Comparison of ENCODE assay signal across 2 cellular contexts in the genomic region with DNA sequence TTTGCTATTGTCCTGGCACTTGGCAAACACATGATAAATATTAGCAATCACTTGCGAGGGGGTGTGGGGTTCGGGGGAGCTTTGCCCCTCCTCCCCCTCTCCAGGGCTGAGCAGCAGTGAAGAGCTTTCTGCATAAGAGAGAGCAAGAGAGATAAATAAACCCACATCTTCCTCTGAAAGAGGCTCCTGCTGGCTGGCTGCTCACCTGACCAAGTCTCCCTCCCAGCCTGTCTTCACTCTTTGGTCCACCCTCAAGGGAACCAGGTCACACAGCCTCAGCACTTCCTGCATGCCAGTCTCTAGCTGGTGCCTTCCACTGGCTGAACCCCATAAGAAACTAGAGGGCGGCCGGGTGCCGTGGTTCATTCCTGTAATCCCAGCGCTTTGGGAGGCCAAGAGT.
TF ChIP-seq lines count a peak whose summit lies in the region.

No MANE protein-coding gene starts in this region.

TF ChIP-seq in GM23338, 12 proteins besides CTCF, POLR2A, EP300 and RAD21 (continued from another document):
- TF ChIP-seq STAT1 (IDR thresholded peaks at IDR 0.05; ENCODE audit: unreplicated experiment) (no peak), CREB1 (CRISPR knock-in tag; IDR thresholded peaks at IDR 0.05; ENCODE audit: low read depth) (no peak), ZNF331 (CRISPR knock-in tag; IDR thresholded peaks at IDR 0.05; ENCODE audit: low read depth) (no peak), ZNF114 (CRISPR knock-in tag; IDR thresholded peaks at IDR 0.05) (no peak), NANOG (IDR thresholded peaks at IDR 0.05; ENCODE audit: borderline replicate concordance) (no peak), EZH2 (IDR thresholded peaks at IDR 0.05; ENCODE audit: low read depth, unreplicated experiment) (no peak), EZH2phosphoT487 (IDR thresholded peaks at IDR 0.05; ENCODE audit: unreplicated experiment) (no peak), JUNB (IDR thresholded peaks at IDR 0.05; ENCODE audit: unreplicated experiment) (no peak)
- TF ChIP-seq, protein P1, sequence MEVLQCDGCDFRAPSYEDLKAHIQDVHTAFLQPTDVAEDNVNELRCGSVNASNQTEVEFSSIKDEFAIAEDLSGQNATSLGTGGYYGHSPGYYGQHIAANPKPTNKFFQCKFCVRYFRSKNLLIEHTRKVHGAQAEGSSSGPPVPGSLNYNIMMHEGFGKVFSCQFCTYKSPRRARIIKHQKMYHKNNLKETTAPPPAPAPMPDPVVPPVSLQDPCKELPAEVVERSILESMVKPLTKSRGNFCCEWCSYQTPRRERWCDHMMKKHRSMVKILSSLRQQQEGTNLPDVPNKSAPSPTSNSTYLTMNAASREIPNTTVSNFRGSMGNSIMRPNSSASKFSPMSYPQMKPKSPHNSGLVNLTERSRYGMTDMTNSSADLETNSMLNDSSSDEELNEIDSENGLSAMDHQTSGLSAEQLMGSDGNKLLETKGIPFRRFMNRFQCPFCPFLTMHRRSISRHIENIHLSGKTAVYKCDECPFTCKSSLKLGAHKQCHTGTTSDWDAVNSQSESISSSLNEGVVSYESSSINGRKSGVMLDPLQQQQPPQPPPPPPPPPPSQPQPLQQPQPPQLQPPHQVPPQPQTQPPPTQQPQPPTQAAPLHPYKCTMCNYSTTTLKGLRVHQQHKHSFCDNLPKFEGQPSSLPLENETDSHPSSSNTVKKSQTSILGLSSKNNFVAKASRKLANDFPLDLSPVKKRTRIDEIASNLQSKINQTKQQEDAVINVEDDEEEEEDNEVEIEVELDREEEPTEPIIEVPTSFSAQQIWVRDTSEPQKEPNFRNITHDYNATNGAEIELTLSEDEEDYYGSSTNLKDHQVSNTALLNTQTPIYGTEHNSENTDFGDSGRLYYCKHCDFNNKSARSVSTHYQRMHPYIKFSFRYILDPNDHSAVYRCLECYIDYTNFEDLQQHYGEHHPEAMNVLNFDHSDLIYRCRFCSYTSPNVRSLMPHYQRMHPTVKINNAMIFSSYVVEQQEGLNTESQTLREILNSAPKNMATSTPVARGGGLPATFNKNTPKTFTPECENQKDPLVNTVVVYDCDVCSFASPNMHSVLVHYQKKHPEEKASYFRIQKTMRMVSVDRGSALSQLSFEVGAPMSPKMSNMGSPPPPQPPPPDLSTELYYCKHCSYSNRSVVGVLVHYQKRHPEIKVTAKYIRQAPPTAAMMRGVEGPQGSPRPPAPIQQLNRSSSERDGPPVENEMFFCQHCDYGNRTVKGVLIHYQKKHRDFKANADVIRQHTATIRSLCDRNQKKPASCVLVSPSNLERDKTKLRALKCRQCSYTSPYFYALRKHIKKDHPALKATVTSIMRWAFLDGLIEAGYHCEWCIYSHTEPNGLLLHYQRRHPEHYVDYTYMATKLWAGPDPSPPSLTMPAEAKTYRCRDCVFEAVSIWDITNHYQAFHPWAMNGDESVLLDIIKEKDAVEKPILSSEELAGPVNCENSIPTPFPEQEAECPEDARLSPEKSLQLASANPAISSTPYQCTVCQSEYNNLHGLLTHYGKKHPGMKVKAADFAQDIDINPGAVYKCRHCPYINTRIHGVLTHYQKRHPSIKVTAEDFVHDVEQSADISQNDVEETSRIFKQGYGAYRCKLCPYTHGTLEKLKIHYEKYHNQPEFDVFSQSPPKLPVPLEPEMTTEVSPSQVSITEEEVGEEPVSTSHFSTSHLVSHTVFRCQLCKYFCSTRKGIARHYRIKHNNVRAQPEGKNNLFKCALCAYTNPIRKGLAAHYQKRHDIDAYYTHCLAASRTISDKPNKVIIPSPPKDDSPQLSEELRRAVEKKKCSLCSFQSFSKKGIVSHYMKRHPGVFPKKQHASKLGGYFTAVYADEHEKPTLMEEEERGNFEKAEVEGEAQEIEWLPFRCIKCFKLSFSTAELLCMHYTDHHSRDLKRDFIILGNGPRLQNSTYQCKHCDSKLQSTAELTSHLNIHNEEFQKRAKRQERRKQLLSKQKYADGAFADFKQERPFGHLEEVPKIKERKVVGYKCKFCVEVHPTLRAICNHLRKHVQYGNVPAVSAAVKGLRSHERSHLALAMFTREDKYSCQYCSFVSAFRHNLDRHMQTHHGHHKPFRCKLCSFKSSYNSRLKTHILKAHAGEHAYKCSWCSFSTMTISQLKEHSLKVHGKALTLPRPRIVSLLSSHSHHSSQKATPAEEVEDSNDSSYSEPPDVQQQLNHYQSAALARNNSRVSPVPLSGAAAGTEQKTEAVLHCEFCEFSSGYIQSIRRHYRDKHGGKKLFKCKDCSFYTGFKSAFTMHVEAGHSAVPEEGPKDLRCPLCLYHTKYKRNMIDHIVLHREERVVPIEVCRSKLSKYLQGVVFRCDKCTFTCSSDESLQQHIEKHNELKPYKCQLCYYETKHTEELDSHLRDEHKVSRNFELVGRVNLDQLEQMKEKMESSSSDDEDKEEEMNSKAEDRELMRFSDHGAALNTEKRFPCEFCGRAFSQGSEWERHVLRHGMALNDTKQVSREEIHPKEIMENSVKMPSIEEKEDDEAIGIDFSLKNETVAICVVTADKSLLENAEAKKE (CRISPR knock-in tag; IDR thresholded peaks at IDR 0.05): no peak
- TF ChIP-seq, protein P2, sequence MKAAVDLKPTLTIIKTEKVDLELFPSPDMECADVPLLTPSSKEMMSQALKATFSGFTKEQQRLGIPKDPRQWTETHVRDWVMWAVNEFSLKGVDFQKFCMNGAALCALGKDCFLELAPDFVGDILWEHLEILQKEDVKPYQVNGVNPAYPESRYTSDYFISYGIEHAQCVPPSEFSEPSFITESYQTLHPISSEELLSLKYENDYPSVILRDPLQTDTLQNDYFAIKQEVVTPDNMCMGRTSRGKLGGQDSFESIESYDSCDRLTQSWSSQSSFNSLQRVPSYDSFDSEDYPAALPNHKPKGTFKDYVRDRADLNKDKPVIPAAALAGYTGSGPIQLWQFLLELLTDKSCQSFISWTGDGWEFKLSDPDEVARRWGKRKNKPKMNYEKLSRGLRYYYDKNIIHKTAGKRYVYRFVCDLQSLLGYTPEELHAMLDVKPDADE (IDR thresholded peaks at IDR 0.05): no peak

TF ChIP-seq in SK-N-SH, 30 proteins besides CTCF, POLR2A, EP300 and RAD21 (continued from another document):
- TF ChIP-seq, protein P3, sequence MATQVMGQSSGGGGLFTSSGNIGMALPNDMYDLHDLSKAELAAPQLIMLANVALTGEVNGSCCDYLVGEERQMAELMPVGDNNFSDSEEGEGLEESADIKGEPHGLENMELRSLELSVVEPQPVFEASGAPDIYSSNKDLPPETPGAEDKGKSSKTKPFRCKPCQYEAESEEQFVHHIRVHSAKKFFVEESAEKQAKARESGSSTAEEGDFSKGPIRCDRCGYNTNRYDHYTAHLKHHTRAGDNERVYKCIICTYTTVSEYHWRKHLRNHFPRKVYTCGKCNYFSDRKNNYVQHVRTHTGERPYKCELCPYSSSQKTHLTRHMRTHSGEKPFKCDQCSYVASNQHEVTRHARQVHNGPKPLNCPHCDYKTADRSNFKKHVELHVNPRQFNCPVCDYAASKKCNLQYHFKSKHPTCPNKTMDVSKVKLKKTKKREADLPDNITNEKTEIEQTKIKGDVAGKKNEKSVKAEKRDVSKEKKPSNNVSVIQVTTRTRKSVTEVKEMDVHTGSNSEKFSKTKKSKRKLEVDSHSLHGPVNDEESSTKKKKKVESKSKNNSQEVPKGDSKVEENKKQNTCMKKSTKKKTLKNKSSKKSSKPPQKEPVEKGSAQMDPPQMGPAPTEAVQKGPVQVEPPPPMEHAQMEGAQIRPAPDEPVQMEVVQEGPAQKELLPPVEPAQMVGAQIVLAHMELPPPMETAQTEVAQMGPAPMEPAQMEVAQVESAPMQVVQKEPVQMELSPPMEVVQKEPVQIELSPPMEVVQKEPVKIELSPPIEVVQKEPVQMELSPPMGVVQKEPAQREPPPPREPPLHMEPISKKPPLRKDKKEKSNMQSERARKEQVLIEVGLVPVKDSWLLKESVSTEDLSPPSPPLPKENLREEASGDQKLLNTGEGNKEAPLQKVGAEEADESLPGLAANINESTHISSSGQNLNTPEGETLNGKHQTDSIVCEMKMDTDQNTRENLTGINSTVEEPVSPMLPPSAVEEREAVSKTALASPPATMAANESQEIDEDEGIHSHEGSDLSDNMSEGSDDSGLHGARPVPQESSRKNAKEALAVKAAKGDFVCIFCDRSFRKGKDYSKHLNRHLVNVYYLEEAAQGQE (IDR thresholded peaks at IDR 0.05; ENCODE audit: low read depth, low read length): no peak
- no peak for TF ChIP-seq MEF2A (IDR thresholded peaks at IDR 0.05; ENCODE audit: borderline replicate concordance, low read depth)
- no peak for TF ChIP-seq GATA2 (CRISPR knock-in tag; IDR thresholded peaks at IDR 0.05)
- no peak for TF ChIP-seq FOXM1 (IDR thresholded peaks at IDR 0.05; ENCODE audit: low read depth)
- TF ChIP-seq POLR2AphosphoS5 (IDR thresholded peaks at IDR 0.05; ENCODE audit: low read depth, low read length): no peak
- TF ChIP-seq MXI1 (IDR thresholded peaks at IDR 0.05; ENCODE audit: low read depth, low read length): no peak
